ENCODE assay signal across 8 cellular contexts in genomic region chr16:89922477-89922883, GRCh38. TPM values are rescaled to one million over a fixed set of nuclear protein-coding genes. Genes with fewer than 3 reads are reported as not detected.
DNase-seq lines count a peak whose midpoint lies in the region; ATAC-seq, FAIRE-seq and TF ChIP-seq lines count a peak whose summit lies in the region.

No MANE protein-coding gene starts in this region.

- peak; percentile 47 for ATAC-seq in K562
- no peak for ATAC-seq in HG02798 (IDR thresholded peaks at IDR 0.05; ENCODE audit: poor library complexity, unreplicated experiment)
- ATAC-seq in GM19328 (IDR thresholded peaks at IDR 0.05; ENCODE audit: unreplicated experiment) = no peak

- TF ChIP-seq CTCF in OCI-LY3 (IDR thresholded peaks at IDR 0.05; ENCODE audit: low read depth, low read length) (no peak), K562 (IDR thresholded peaks at IDR 0.05 in 2 of 3, conservative IDR thresholded peaks at IDR 0.05 in 1 of 3; ENCODE audit: insufficient read depth in 2 of 3, low read depth in 1 of 3, low read length in 3 of 3) (no peak), retinal pigment epithelial cell (conservative IDR thresholded peaks at IDR 0.05; ENCODE audit: low read depth, low read length) (no peak)

- DNase-seq in stimulated activated CD4-positive, alpha-beta T cell treated with anti-CD3 and anti-CD28 coated beads, Interleukin-4, amount 100 ng/mL, for 1 hour = peak; percentile 35
- DNase-seq in stimulated activated CD4-positive, alpha-beta T cell treated with anti-CD3 and anti-CD28 coated beads, Interleukin-1b, Interleukin-23, amount 100 ng/mL, for 48 hours = no peak
- DNase-seq in K562 (ENCODE audit: extremely low read depth in 1 of 4, low spot score in 3 of 4) = peak; percentile 53 to 94 (median 68)
- peak in 34 of 51 donors; percentile 17 to 88 (median 48) for DNase-seq in hypothalamus (lab: John Stamatoyannopoulos, UW)
- DNase-seq in retinal pigment epithelial cell (ENCODE audit: low read depth) = peak; percentile 85

- no peak for TF ChIP-seq POLR2A in K562 (conservative IDR thresholded peaks at IDR 0.05)

- H3K79me2 ChIP-seq in OCI-LY3 (ENCODE audit: low read length) = no peaks in the 10 kb centered on the region
- H3K79me2 ChIP-seq in K562 (ENCODE audit: control insufficient read depth, insufficient read depth, low read length) = no peaks in the 10 kb centered on the region; the same call in 2 of the 3 replicates

- CTCF ChIA-PET in K562 (lab: Yijun Ruan, JAX; ENCODE audit: low intra/inter-chr PET ratio) = no interaction called here

- H3K36me3 ChIP-seq in OCI-LY3 (replicated peaks; ENCODE audit: low read depth, low read length) (no peaks in the 10 kb centered on the region), K562 (ENCODE audit: control insufficient read depth, insufficient read depth, low read length) (no peaks in the 10 kb centered on the region)

- H3K9me3 ChIP-seq in OCI-LY3 (ENCODE audit: insufficient read depth, low read length) (no peaks in the 10 kb centered on the region), K562 (replicated peaks; ENCODE audit: control insufficient read depth, insufficient read depth, low read depth, low read length) (no peaks in the 10 kb centered on the region)

- H3K27ac ChIP-seq in OCI-LY3 (ENCODE audit: low read length) (no peak overlapping the region), K562 (ENCODE audit: extremely low read depth, low read depth, low read length) (peak overlapping the region; percentile 92)

- peak overlapping the region; percentile 75 for H2AFZ ChIP-seq in OCI-LY3 (ENCODE audit: low read depth, low read length)
- H2AFZ ChIP-seq in K562 (ENCODE audit: low read depth, low read length) = peak overlapping the region; percentile 82

- TF ChIP-seq EP300 in K562 (IDR thresholded peaks at IDR 0.05; ENCODE audit: low read length) = no peak

- TF ChIP-seq RAD21 in K562 (CRISPR knock-in tag; conservative IDR thresholded peaks at IDR 0.05 in 1 of 2, IDR thresholded peaks at IDR 0.05 in 1 of 2) = no peak

- BruUV-seq in K562 (replicated peaks; lab: Mats Ljungman, UMichigan) = no TSS peak

- H3K4me3 ChIP-seq in OCI-LY3 (ENCODE audit: low read length) (peak overlapping the region; percentile 88), K562 (peak overlapping the region; percentile 69), retinal pigment epithelial cell (ENCODE audit: low read length) (peak overlapping the region; percentile 83)

- in situ Hi-C loops in K562 (cut with MboI) = no loop called here

- H3K9ac ChIP-seq in OCI-LY3 (ENCODE audit: low read length) = peak overlapping the region; percentile 63
- peak overlapping the region; percentile 90 to 94 for H3K9ac ChIP-seq in K562 (ENCODE audit: insufficient read depth in 1 of 2, low read depth in 2 of 2, low read length in 2 of 2)

- peak overlapping the region; percentile 86 for H3K4me2 ChIP-seq in OCI-LY3 (ENCODE audit: low read length)
- H3K4me2 ChIP-seq in K562 (ENCODE audit: insufficient read depth, low read length) = peak overlapping the region; percentile 96

- POLR2A ChIA-PET in K562 (lab: Yijun Ruan, JAX) = interaction anchor here (0.6 to 2.9 kb wide), 12 partner anchors 11 to 680 kb away, joined by 3 to 19 read pairs (median 4); partner anchors contain the start of gene TCF25

- peaks cover 13% of the 10 kb centered on the region for H3K27me3 ChIP-seq in OCI-LY3 (ENCODE audit: low read depth, low read length)
- no peaks in the 10 kb centered on the region for H3K27me3 ChIP-seq in K562 (ENCODE audit: control insufficient read depth in 2 of 2, insufficient read depth in 2 of 2, low read length in 2 of 2)

- intact Hi-C loops in K562 (cut with micrococcal nuclease) = loop anchor here (5.0 to 10.0 kb wide), 2 partner anchors 52 to 105 kb away; partner anchors contain the start of gene FANCA

- H4K20me1 ChIP-seq in OCI-LY3 (ENCODE audit: insufficient read depth, low read length) = no peaks in the 10 kb centered on the region
- 0 out of 2 replicates have a peak, but pooled peaks cover 12% of the 10 kb centered on the region for H4K20me1 ChIP-seq in K562 (replicated peaks; ENCODE audit: control insufficient read depth, insufficient read depth, low read length)

- H3K9me1 ChIP-seq in K562 (ENCODE audit: control insufficient read depth, insufficient read depth, low read length) = no peaks in the 10 kb centered on the region

- WGBS in K562 (ENCODE audit: insufficient coverage, low coverage, missing lambda C conversion rate) = 2% methylated on average over 10 of the region's 31 CpGs

- peaks cover 44% of the 10 kb centered on the region for H3K4me1 ChIP-seq in OCI-LY3 (ENCODE audit: low read length)
- peaks cover 36 to 92% of the 10 kb centered on the region in 2 experiments for H3K4me1 ChIP-seq in K562 (replicated peaks in 1 of 2; ENCODE audit: control insufficient read depth in 2 of 2, insufficient read depth in 2 of 2, low read length in 2 of 2)

- no peak for FAIRE-seq in K562 (lab: Jason Lieb, UNC)

RNA-seq across cellular contexts. Expression of gene TUBB3, which starts 0.7 kb away (rescaled TPM):
- total RNA-seq in K562 (2011; cell fraction: chromatin; rRNA removed; ENCODE audit: low replicate concordance) = 5.7 and 13.6 TPM in 2 replicates
- total RNA-seq in K562 (2011; cell fraction: nucleolus; rRNA removed) = 8.2 and 8.3 TPM in 2 replicates
- 5.5 and 7.5 TPM in 2 replicates for total RNA-seq in K562 (2011; cell fraction: nucleoplasm; rRNA removed)
- total RNA-seq in K562 (2014; rRNA removed) (12.5 and 15.5 TPM in 2 replicates), K562 (2014; rRNA removed; fragmentation: Illumina TruSeq; extraction: Trizol) (2.1 and 3.2 TPM in 2 replicates), K562 (2015; rRNA removed; fragmentation: Illumina TruSeq; extraction: Trizol) (6.4 and 8.1 TPM in 2 replicates), K562 (2021) (12.0 and 13.5 TPM in 2 replicates)
- polyA plus RNA-seq in K562 (2011; rRNA removed) (3.2 and 10.4 TPM in 2 replicates), K562 (2014; fragmentation: Illumina TruSeq; extraction: Trizol) (5.0 and 10.0 TPM in 2 replicates), K562 (2014; fragmentation: Nextera tagmentation; extraction: Ambion mirVana) (under 1 TPM; 0.18 to 0.53 TPM), K562 (2014; rRNA removed) (6.8 and 8.3 TPM in 2 replicates)
- 8.5 and 8.8 TPM in 2 replicates for polyA plus RNA-seq in K562 (2011; cell fraction: cytosol; rRNA removed)
- 10.4 and 12.3 TPM in 2 replicates for polyA plus RNA-seq in K562 (2011; cell fraction: nucleus; rRNA removed)
- 7.7 and 19.6 TPM in 2 replicates for polyA plus RNA-seq in K562 (2012)
- polyA minus RNA-seq in K562 (2011; rRNA and poly(A)+ RNA removed) = 3.5 and 4.5 TPM in 2 replicates
- polyA minus RNA-seq in K562 (2011; cell fraction: cytosol; rRNA and poly(A)+ RNA removed) = 7.4 and 12.0 TPM in 2 replicates
- 2.4 and 2.6 TPM in 2 replicates for polyA minus RNA-seq in K562 (2011; cell fraction: nucleus; rRNA and poly(A)+ RNA removed)

RNA-seq across cellular contexts. Expression of gene MC1R, which starts 3.8 kb away (rescaled TPM):
- 70.1 and 162 TPM in 2 replicates for total RNA-seq in K562 (2011; cell fraction: chromatin; rRNA removed; ENCODE audit: low replicate concordance)
- 54.5 and 55.7 TPM in 2 replicates for total RNA-seq in K562 (2011; cell fraction: nucleolus; rRNA removed)
- total RNA-seq in K562 (2011; cell fraction: nucleoplasm; rRNA removed) = 90.5 and 111 TPM in 2 replicates
- total RNA-seq in K562 (2014; rRNA removed) = 3.1 and 3.3 TPM in 2 replicates
- 0.67 and 0.87 TPM in 2 replicates for total RNA-seq in K562 (2014; rRNA removed; fragmentation: Illumina TruSeq; extraction: Trizol)
- total RNA-seq in K562 (2015; rRNA removed; fragmentation: Illumina TruSeq; extraction: Trizol) = 2.0 and 2.1 TPM in 2 replicates
- 3.4 and 3.5 TPM in 2 replicates for total RNA-seq in K562 (2021)
- 3.5 and 4.2 TPM in 2 replicates for polyA plus RNA-seq in K562 (2011; rRNA removed)
- 5.6 and 6.1 TPM in 2 replicates for polyA plus RNA-seq in K562 (2011; cell fraction: cytosol; rRNA removed)
- polyA plus RNA-seq in K562 (2011; cell fraction: nucleus; rRNA removed) = 27.9 and 42.6 TPM in 2 replicates
- polyA plus RNA-seq in K562 (2012) = 3.6 and 4.6 TPM in 2 replicates
- 1.5 and 2.7 TPM in 2 replicates for polyA plus RNA-seq in K562 (2014; fragmentation: Illumina TruSeq; extraction: Trizol)
- under 1 TPM in 1 of 2 experiments, not detected in 1; 0.14 TPM for polyA plus RNA-seq in K562 (2014; fragmentation: Nextera tagmentation; extraction: Ambion mirVana)
- polyA plus RNA-seq in K562 (2014; rRNA removed) = 4.7 and 5.3 TPM in 2 replicates
- polyA minus RNA-seq in K562 (2011; rRNA and poly(A)+ RNA removed) = 6.4 and 10.6 TPM in 2 replicates
- 1.6 and 2.7 TPM in 2 replicates for polyA minus RNA-seq in K562 (2011; cell fraction: cytosol; rRNA and poly(A)+ RNA removed)
- polyA minus RNA-seq in K562 (2011; cell fraction: nucleus; rRNA and poly(A)+ RNA removed) = 6.1 and 6.7 TPM in 2 replicates

RNA-seq across cellular contexts. Expression of gene DEF8, which starts 26.1 kb away (rescaled TPM):
- 71.6 and 183 TPM in 2 replicates for total RNA-seq in K562 (2011; cell fraction: chromatin; rRNA removed; ENCODE audit: low replicate concordance)
- total RNA-seq in K562 (2011; cell fraction: nucleolus; rRNA removed) = 99.4 and 127 TPM in 2 replicates
- 79.5 and 80.2 TPM in 2 replicates for total RNA-seq in K562 (2011; cell fraction: nucleoplasm; rRNA removed)
- total RNA-seq in K562 (2014; rRNA removed) = 147 and 173 TPM in 2 replicates
- 29.4 and 33.0 TPM in 2 replicates for total RNA-seq in K562 (2014; rRNA removed; fragmentation: Illumina TruSeq; extraction: Trizol)
- 58.6 and 63.2 TPM in 2 replicates for total RNA-seq in K562 (2015; rRNA removed; fragmentation: Illumina TruSeq; extraction: Trizol)
- total RNA-seq in K562 (2021) = 71.5 and 80.6 TPM in 2 replicates
- polyA plus RNA-seq in K562 (2011; rRNA removed) = 74.0 and 87.6 TPM in 2 replicates
- 119 and 177 TPM in 2 replicates for polyA plus RNA-seq in K562 (2011; cell fraction: cytosol; rRNA removed)
- polyA plus RNA-seq in K562 (2011; cell fraction: nucleus; rRNA removed) = 132 and 207 TPM in 2 replicates
- polyA plus RNA-seq in K562 (2012) = 63.5 and 81.5 TPM in 2 replicates
- polyA plus RNA-seq in K562 (2014; fragmentation: Illumina TruSeq; extraction: Trizol) = 42.3 and 88.3 TPM in 2 replicates
- polyA plus RNA-seq in K562 (2014; fragmentation: Nextera tagmentation; extraction: Ambion mirVana) = 10 to 100 TPM; 39.3 to 60.1 TPM
- 136 and 173 TPM in 2 replicates for polyA plus RNA-seq in K562 (2014; rRNA removed)
- polyA minus RNA-seq in K562 (2011; rRNA and poly(A)+ RNA removed) = 27.9 and 38.8 TPM in 2 replicates
- 32.6 and 34.2 TPM in 2 replicates for polyA minus RNA-seq in K562 (2011; cell fraction: cytosol; rRNA and poly(A)+ RNA removed)
- polyA minus RNA-seq in K562 (2011; cell fraction: nucleus; rRNA and poly(A)+ RNA removed) = 29.4 and 31.1 TPM in 2 replicates

RNA-seq across cellular contexts. Expression of gene TCF25, which starts 49.1 kb away (rescaled TPM):
- total RNA-seq in K562 (2011; cell fraction: chromatin; rRNA removed; ENCODE audit: low replicate concordance) = 678 and 1,286 TPM in 2 replicates
- total RNA-seq in K562 (2011; cell fraction: nucleolus; rRNA removed) = 495 and 571 TPM in 2 replicates
- 387 and 470 TPM in 2 replicates for total RNA-seq in K562 (2011; cell fraction: nucleoplasm; rRNA removed)
- 102 and 110 TPM in 2 replicates for total RNA-seq in K562 (2014; rRNA removed)
- 37.2 and 38.0 TPM in 2 replicates for total RNA-seq in K562 (2014; rRNA removed; fragmentation: Illumina TruSeq; extraction: Trizol)
- 63.2 and 65.1 TPM in 2 replicates for total RNA-seq in K562 (2015; rRNA removed; fragmentation: Illumina TruSeq; extraction: Trizol)
- 123 and 140 TPM in 2 replicates for total RNA-seq in K562 (2021)
- polyA plus RNA-seq in K562 (2011; rRNA removed) = 83.8 and 123 TPM in 2 replicates
- polyA plus RNA-seq in K562 (2011; cell fraction: cytosol; rRNA removed) = 86.7 and 116 TPM in 2 replicates
- polyA plus RNA-seq in K562 (2011; cell fraction: nucleus; rRNA removed) = 392 and 540 TPM in 2 replicates
- polyA plus RNA-seq in K562 (2012) = 147 and 150 TPM in 2 replicates
- polyA plus RNA-seq in K562 (2014; fragmentation: Illumina TruSeq; extraction: Trizol) = 87.5 and 96.8 TPM in 2 replicates
- polyA plus RNA-seq in K562 (2014; fragmentation: Nextera tagmentation; extraction: Ambion mirVana) = 1 to 10 TPM; 9.0 TPM
- polyA plus RNA-seq in K562 (2014; rRNA removed) = 122 and 154 TPM in 2 replicates
- polyA minus RNA-seq in K562 (2011; rRNA and poly(A)+ RNA removed) = 51.2 and 58.2 TPM in 2 replicates
- 47.2 and 50.0 TPM in 2 replicates for polyA minus RNA-seq in K562 (2011; cell fraction: cytosol; rRNA and poly(A)+ RNA removed)
- polyA minus RNA-seq in K562 (2011; cell fraction: nucleus; rRNA and poly(A)+ RNA removed) = 72.7 and 97.1 TPM in 2 replicates
